ENCODE assay signal across 9 cellular contexts in the genomic region with DNA sequence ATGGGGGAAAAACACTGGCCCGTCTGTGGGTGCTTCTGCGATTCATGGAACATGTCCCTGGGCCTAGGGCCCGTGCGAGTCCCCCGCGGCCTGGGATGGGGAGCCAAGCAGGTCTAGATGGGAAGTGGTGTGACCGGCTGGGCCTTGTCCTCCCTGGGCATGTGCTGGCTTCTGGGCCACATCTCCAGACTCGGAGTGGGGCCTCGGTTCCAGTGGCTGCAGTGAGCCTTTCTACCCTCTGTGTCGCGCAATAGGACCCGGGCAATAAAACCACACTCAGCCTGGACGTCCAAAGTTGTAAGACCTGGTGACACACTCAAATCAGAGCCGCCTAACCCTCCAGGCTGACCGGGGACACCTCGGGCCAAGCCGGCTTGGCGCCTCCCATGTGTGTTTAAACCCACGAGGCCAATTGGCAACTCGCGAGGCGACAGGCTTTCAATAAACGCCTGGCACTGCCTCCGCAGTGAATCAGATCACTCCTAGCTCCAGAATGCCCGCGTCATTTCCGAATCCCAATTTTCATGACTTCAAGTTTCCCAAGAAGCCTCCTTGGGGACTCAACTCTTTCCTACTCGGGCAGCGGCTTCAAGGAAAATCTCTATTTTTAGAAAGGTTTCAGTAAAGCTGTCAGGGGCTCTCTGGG. TPM values are rescaled to one million over a fixed set of nuclear protein-coding genes. Genes with fewer than 3 reads are reported as not detected.
DNase-seq lines count a peak whose midpoint lies in the region; ATAC-seq, FAIRE-seq and TF ChIP-seq lines count a peak whose summit lies in the region.
"Had no signal": no experiment of that assay in that cellular context is flagged by ENCODE, and none has a peak within 500 bp of the region (broad histone marks: within the 10 kb centered on the region; RNA-seq: fewer than 3 reads in every experiment).

No MANE protein-coding gene starts in this region.

- ATAC-seq in activated CD8-positive, alpha-beta T cell treated with anti-CD3 and anti-CD28 coated beads, Interleukin-2, amount 10 ng/mL, durations not matched to agents 7 days and 5 days = no peak
- ATAC-seq in activated CD8-positive, alpha-beta T cell treated with anti-CD3 and anti-CD28 coated beads for 36 hours = no peak
- no peak for ATAC-seq in naive B cell (ENCODE audit: low read depth in 2 of 2)
- ATAC-seq in upper lobe of left lung (ENCODE audit: low FRiP score in 2 of 2) = peak in 1 of 2 donors; percentile 53

- H3K9me3 Mint-ChIP-seq in activated CD8-positive, alpha-beta T cell treated with anti-CD3 and anti-CD28 coated beads, Interleukin-2, amount 10 ng/mL, durations not matched to agents 7 days and 5 days (ENCODE audit: insufficient read depth) = no peaks in the 10 kb centered on the region
- no peaks in the 10 kb centered on the region for H3K9me3 Mint-ChIP-seq in activated CD8-positive, alpha-beta T cell treated with anti-CD3 and anti-CD28 coated beads for 36 hours
- H3K9me3 Mint-ChIP-seq in naive B cell = peaks cover 7 to 38% (median 20%) of the 10 kb centered on the region in 7 donors

- H3K27ac Mint-ChIP-seq in activated CD8-positive, alpha-beta T cell treated with anti-CD3 and anti-CD28 coated beads, Interleukin-2, amount 10 ng/mL, durations not matched to agents 7 days and 5 days = peak overlapping the region; percentile 79
- H3K27ac Mint-ChIP-seq in activated CD8-positive, alpha-beta T cell treated with anti-CD3 and anti-CD28 coated beads for 36 hours = no peak overlapping the region
- H3K27ac Mint-ChIP-seq in naive B cell = peak overlapping the region; percentile 95 to 99 (median 98)

- CTCF ChIA-PET in activated CD8-positive, alpha-beta T cell treated with anti-CD3 and anti-CD28 coated beads, Interleukin-2, amount 10 ng/mL, durations not matched to agents 7 days and 5 days (lab: Charles Lee) = interaction anchor here (0.6 to 5.3 kb wide), 34 partner anchors 9 to 341 kb away, joined by 3 to 120 read pairs (median 6); a partner anchor contains a TSS
- CTCF ChIA-PET in activated CD8-positive, alpha-beta T cell treated with anti-CD3 and anti-CD28 coated beads for 36 hours (lab: Charles Lee) = interaction anchor here (0.9 to 4.3 kb wide), 19 partner anchors 9 to 194 kb away, joined by 3 to 131 read pairs (median 6); no protein-coding TSS in a partner anchor

- H3K4me1 ChIP-seq in upper lobe of left lung = peaks cover 17 to 23% (median 22%) of the 10 kb centered on the region in 4 donors

- H3K4me3 ChIP-seq in fibroblast of villous mesenchyme (ENCODE audit: low read depth, low read length) = no peak overlapping the region
- no peak overlapping the region for H3K4me3 ChIP-seq in upper lobe of left lung

- H3K9me3 ChIP-seq in upper lobe of left lung = no peaks in the 10 kb centered on the region

- H3K4me1 Mint-ChIP-seq in activated CD8-positive, alpha-beta T cell treated with anti-CD3 and anti-CD28 coated beads, Interleukin-2, amount 10 ng/mL, durations not matched to agents 7 days and 5 days (ENCODE audit: low read depth) = peaks cover 58% of the 10 kb centered on the region
- H3K4me1 Mint-ChIP-seq in activated CD8-positive, alpha-beta T cell treated with anti-CD3 and anti-CD28 coated beads for 36 hours (ENCODE audit: low read depth) = peaks cover 43% of the 10 kb centered on the region
- H3K4me1 Mint-ChIP-seq in naive B cell = peaks cover 47 to 95% (median 70%) of the 10 kb centered on the region in 3 donors

- POLR2A ChIA-PET in activated CD8-positive, alpha-beta T cell treated with anti-CD3 and anti-CD28 coated beads, Interleukin-2, amount 10 ng/mL, durations not matched to agents 7 days and 5 days (lab: Charles Lee) = interaction anchor here (0.7 to 2.3 kb wide), 7 partner anchors 10 to 179 kb away, joined by 3 to 42 read pairs (median 12); a partner anchor contains a TSS
- POLR2A ChIA-PET in activated CD8-positive, alpha-beta T cell treated with anti-CD3 and anti-CD28 coated beads for 36 hours (lab: Charles Lee) = interaction anchor here (0.7 to 1.9 kb wide), 3 partner anchors 11 to 72 kb away, joined by 3 to 9 read pairs (median 3); no protein-coding TSS in a partner anchor

- no peaks in the 10 kb centered on the region for H3K27me3 Mint-ChIP-seq in activated CD8-positive, alpha-beta T cell treated with anti-CD3 and anti-CD28 coated beads, Interleukin-2, amount 10 ng/mL, durations not matched to agents 7 days and 5 days (ENCODE audit: low read depth)
- no peaks in the 10 kb centered on the region for H3K27me3 Mint-ChIP-seq in activated CD8-positive, alpha-beta T cell treated with anti-CD3 and anti-CD28 coated beads for 36 hours
- H3K27me3 Mint-ChIP-seq in naive B cell = no peaks in the 10 kb centered on the region

- TF ChIP-seq POLR2A in upper lobe of left lung (IDR thresholded peaks at IDR 0.05) (no peak), H54 (IDR thresholded peaks at IDR 0.05; ENCODE audit: low read depth, low read length) (no peak)

- TF ChIP-seq CTCF in activated CD8-positive, alpha-beta T cell treated with anti-CD3 and anti-CD28 coated beads for 36 hours (IDR thresholded peaks at IDR 0.05) = no peak
- no peak for TF ChIP-seq CTCF in fibroblast of villous mesenchyme (IDR thresholded peaks at IDR 0.05; ENCODE audit: insufficient read depth, low read depth, low read length)
- TF ChIP-seq CTCF in upper lobe of left lung (IDR thresholded peaks at IDR 0.05) = no peak

- 88 to 94% methylated on average over 23 to 28 of the region's 29 CpGs for WGBS in upper lobe of left lung, 2 donors

- intact Hi-C loops in activated CD8-positive, alpha-beta T cell treated with anti-CD3 and anti-CD28 coated beads for 36 hours (cut with micrococcal nuclease) = loop anchor here (2.0 kb wide), 1 partner anchor 135 kb away; no protein-coding TSS in a partner anchor

- H3K4me3 Mint-ChIP-seq in activated CD8-positive, alpha-beta T cell treated with anti-CD3 and anti-CD28 coated beads, Interleukin-2, amount 10 ng/mL, durations not matched to agents 7 days and 5 days = no peak overlapping the region
- H3K4me3 Mint-ChIP-seq in activated CD8-positive, alpha-beta T cell treated with anti-CD3 and anti-CD28 coated beads for 36 hours = no peak overlapping the region
- peak overlapping the region in 5 of 8 donors; percentile 38 to 90 (median 79) for H3K4me3 Mint-ChIP-seq in naive B cell

- no peak for DNase-seq in activated CD8-positive, alpha-beta T cell treated with anti-CD3 and anti-CD28 coated beads, Interleukin-2, amount 10 ng/mL, durations not matched to agents 7 days and 5 days
- DNase-seq in activated CD8-positive, alpha-beta T cell treated with anti-CD3 and anti-CD28 coated beads for 36 hours = no peak
- DNase-seq in fibroblast of villous mesenchyme (ENCODE audit: low read depth) (peak; percentile 62), naive B cell (no peak), upper lobe of left lung (no peak), H54 (ENCODE audit: insufficient read length, low spot score) (no peak), HuH-7.5 (ENCODE audit: low spot score) (no peak)
- DNase-seq in stimulated activated CD4-positive, alpha-beta T cell treated with anti-CD3 and anti-CD28 coated beads, Interleukin-4, amount 100 ng/mL, for 24 hours = no peak
- DNase-seq: SHP77 treated with DMSO at 0.1 percent for 48 hours had no signal

- no peak for TF ChIP-seq EP300 in upper lobe of left lung (IDR thresholded peaks at IDR 0.05)

- peak overlapping the region; percentile 53 to 86 (median 78) for H3K27ac ChIP-seq in upper lobe of left lung

- peaks cover 0 to 39% (median 26%) of the 10 kb centered on the region in 4 donors for H3K36me3 ChIP-seq in upper lobe of left lung

- H3K27me3 ChIP-seq in upper lobe of left lung = no peaks in the 10 kb centered on the region

- peaks cover 35% of the 10 kb centered on the region for H3K36me3 Mint-ChIP-seq in activated CD8-positive, alpha-beta T cell treated with anti-CD3 and anti-CD28 coated beads, Interleukin-2, amount 10 ng/mL, durations not matched to agents 7 days and 5 days (ENCODE audit: low read depth)
- peaks cover 17% of the 10 kb centered on the region for H3K36me3 Mint-ChIP-seq in activated CD8-positive, alpha-beta T cell treated with anti-CD3 and anti-CD28 coated beads for 36 hours (ENCODE audit: low read depth)
- H3K36me3 Mint-ChIP-seq in naive B cell = peaks cover 25 to 34% of the 10 kb centered on the region in 2 donors

- FAIRE-seq in H54 (lab: Jason Lieb, UNC) = no peak

RNA-seq across cellular contexts. Expression of a gene that starts 57.3 kb away (rescaled TPM):
- 100 to 1,000 TPM in 1 of 2 experiments, 10 to 100 TPM in 1; 96.0 to 100 TPM for total RNA-seq in activated CD8-positive, alpha-beta T cell treated with anti-CD3 and anti-CD28 coated beads, Interleukin-2, amount 10 ng/mL, durations not matched to agents 7 days and 5 days
- total RNA-seq in activated CD8-positive, alpha-beta T cell treated with anti-CD3 and anti-CD28 coated beads for 36 hours = 1 to 10 TPM in 1 of 2 experiments, under 1 TPM in 1; 0.94 to 1.0 TPM
- 3.0 and 6.8 TPM in 2 replicates for total RNA-seq in fibroblast of villous mesenchyme
- 100 to 1,000 TPM; 145 to 413 (median 248) TPM for polyA plus RNA-seq in naive B cell (ENCODE audit: low read depth in 6 of 6)
- 100 to 1,000 TPM in 2 of 6 donors, 10 to 100 TPM in 4; 26.2 to 298 (median 75.8) TPM for total RNA-seq in upper lobe of left lung

Comparison
In these comparisons a context has a peak if more than half of its experiments do, and no peak if none do; other contexts are left out.
1. H3K4me3 Mint-ChIP-seq: peak in naive B cell (5 of 8); none in activated CD8-positive, alpha-beta T cell treated with anti-CD3 and anti-CD28 coated beads, Interleukin-2, amount 10 ng/mL, durations not matched to agents 7 days and 5 days (single experiment) and activated CD8-positive, alpha-beta T cell treated with anti-CD3 and anti-CD28 coated beads for 36 hours (single experiment).